Comparison of ENCODE assay signal across 7 cellular contexts in the genomic region with DNA sequence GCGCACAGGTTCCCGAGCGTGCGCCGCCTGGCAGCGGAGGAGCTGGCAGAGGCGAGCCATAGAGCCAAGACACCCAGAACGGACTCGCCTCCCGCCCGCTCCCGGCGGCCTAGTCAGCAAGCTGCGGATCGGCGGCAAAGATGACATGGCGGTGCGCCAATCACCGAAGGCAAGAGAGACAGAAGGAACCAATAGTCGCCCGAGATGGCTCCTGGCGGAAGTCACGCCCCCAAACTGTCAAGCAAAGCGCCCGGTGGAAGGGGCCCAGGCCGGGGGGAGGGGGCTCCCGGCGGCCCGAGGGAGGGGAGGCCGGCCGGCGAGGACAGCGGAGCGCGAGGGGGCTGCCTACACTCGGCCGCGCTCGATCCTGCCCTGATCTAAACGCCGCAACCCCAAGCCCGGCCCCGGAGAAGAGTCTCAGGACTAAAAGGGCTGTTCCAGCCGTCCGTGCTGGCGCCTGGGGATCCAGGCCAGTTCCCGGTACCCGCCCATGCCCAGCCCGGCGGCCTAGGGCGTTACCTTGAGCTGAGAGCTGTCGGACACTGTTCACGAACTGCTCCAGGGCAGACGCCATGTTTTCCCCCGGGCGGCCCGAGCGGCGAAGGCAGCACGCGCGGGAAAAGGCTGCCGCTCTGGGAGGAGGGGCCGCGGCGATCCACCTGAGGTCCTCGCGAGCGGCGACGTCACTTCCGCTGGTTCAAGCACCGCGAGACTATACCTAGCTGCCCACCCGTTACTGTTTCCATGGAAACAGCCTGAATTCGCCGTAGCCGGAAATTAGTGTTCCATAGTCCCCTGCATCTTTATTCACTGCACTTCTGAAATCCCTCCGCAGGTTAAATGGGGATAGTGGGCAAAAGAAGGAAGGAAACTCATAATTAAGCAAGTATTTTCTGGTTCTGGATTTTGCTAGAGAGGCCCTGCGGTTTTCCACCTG. TPM values are rescaled to one million over a fixed set of nuclear protein-coding genes. Genes with fewer than 3 reads are reported as not detected.
DNase-seq lines count a peak whose midpoint lies in the region; ATAC-seq and TF ChIP-seq lines count a peak whose summit lies in the region.

TSS of gene COPS3 (minus strand) at position 634 of the 937 bp plus-strand sequence. CDS start at position 574, 60 bp downstream.

- peak; percentile 73 for ATAC-seq in GM18508 (IDR thresholded peaks at IDR 0.05; ENCODE audit: insufficient read depth, unreplicated experiment)
- ATAC-seq in HG03025 (IDR thresholded peaks at IDR 0.05; ENCODE audit: low FRiP score, unreplicated experiment), result peak; percentile 85

- DNase-seq in NCI-H2081 (lab: John Stamatoyannopoulos, UW), result peak; percentile 92 to 96
- DNase-seq in T1000 (lab: John Stamatoyannopoulos, UW), result peak; percentile 94
- DNase-seq in astrocyte of the hippocampus (ENCODE audit: low read depth, low spot score), result peak; percentile 99
- peak; percentile 99 for DNase-seq in hepatocyte (ENCODE audit: low spot score)
- DNase-seq in retina, result peak; percentile 98

- H3K4me3 ChIP-seq in hepatocyte, result peak within 1 kb of the TSS; percentile 65

- H3K9me3 ChIP-seq in hepatocyte (ENCODE audit: low read depth), result no peaks in the 10 kb centered on the region

- no peaks in the 10 kb centered on the region for H3K36me3 ChIP-seq in hepatocyte (replicated peaks; ENCODE audit: insufficient read depth, low read depth)

- peaks cover 45% of the 10 kb centered on the region for H3K79me2 ChIP-seq in hepatocyte

- no peaks in the 10 kb centered on the region for H3K27me3 ChIP-seq in hepatocyte

- peak within 1 kb of the TSS; percentile 95 for H3K27ac ChIP-seq in hepatocyte

- peaks cover 39% of the 10 kb centered on the region for H4K20me1 ChIP-seq in hepatocyte (ENCODE audit: insufficient read depth, poor library complexity, severe bottlenecking)

- no peak for TF ChIP-seq CTCF in hepatocyte (IDR thresholded peaks at IDR 0.05; ENCODE audit: poor library complexity)

- no peaks in the 10 kb centered on the region for H3K9me2 ChIP-seq in hepatocyte (replicated peaks; ENCODE audit: insufficient read depth)

- peaks cover 17% of the 10 kb centered on the region for H3K4me1 ChIP-seq in hepatocyte (ENCODE audit: insufficient read depth)

- peak within 1 kb of the TSS; percentile 90 for H2AFZ ChIP-seq in hepatocyte

- peak within 1 kb of the TSS; percentile 92 for H3K4me2 ChIP-seq in hepatocyte

- WGBS in hepatocyte (ENCODE audit: low lambda C conversion rate, missing lambda C conversion rate), result under 1% methylated on average over 62 of the region's 80 CpGs

RNA-seq across cellular contexts. Expression of gene COPS3, which starts in this region (rescaled TPM):
- 69.1 and 69.5 TPM in 2 replicates for total RNA-seq in hepatocyte
- 56.4 and 62.9 TPM in 2 replicates for polyA plus RNA-seq in hepatocyte

Comparison
In these comparisons a context has a peak if more than half of its experiments do, and no peak if none do; other contexts are left out.
1. Peak in every context shown above with its lines: DNase-seq, ATAC-seq, H3K4me3 ChIP-seq and H3K27ac ChIP-seq.